ENCODE assay signal across 8 cellular contexts in genomic region chr5:56951946-56952691, GRCh38. TPM values are rescaled to one million over a fixed set of nuclear protein-coding genes. Genes with fewer than 3 reads are reported as not detected.
DNase-seq lines count a peak whose midpoint lies in the region; ATAC-seq and TF ChIP-seq lines count a peak whose summit lies in the region.

TSS of gene MIER3 (minus strand) at chr5:56952123. CDS start at chr5:56952102, 21 bp downstream.

- H3K27me3 ChIP-seq in HL-60 (ENCODE audit: insufficient read depth, poor library complexity, severe bottlenecking) = no peaks in the 10 kb centered on the region
- H3K27me3 ChIP-seq in Panc1 (ENCODE audit: control insufficient read depth, insufficient read depth, low read length) = peaks cover 12% of the 10 kb centered on the region; the same call in 1 of the 2 replicates

- H3K27me3 Mint-ChIP-seq in naive thymus-derived CD8-positive, alpha-beta T cell = peaks cover 0 to 23% (median 7%) of the 10 kb centered on the region in 5 donors

- in situ Hi-C loops in Panc1 (cut with HindIII; ENCODE audit: low pct_unique_long_range_greater_than_20kb, low sequenced_read_pairs) = no loop called here

- TF ChIP-seq CTCF in HL-60 (IDR thresholded peaks at IDR 0.05; ENCODE audit: insufficient read depth, low read length) (no peak), Panc1 (IDR thresholded peaks at IDR 0.05) (no peak)

- H3K27ac ChIP-seq in HL-60 (replicated peaks) (no peak within 1 kb of the TSS; the same call in 1 of the 2 replicates), Panc1 (ENCODE audit: low read length) (peak within 1 kb of the TSS; percentile 85)

- H3K4me3 Mint-ChIP-seq in naive thymus-derived CD8-positive, alpha-beta T cell = peak within 1 kb of the TSS; percentile 91 to 97 (median 95)

- H3K4me3 ChIP-seq in HL-60 (replicated peaks; ENCODE audit: insufficient read depth, low read length) = peak within 1 kb of the TSS; percentile 73
- peak within 1 kb of the TSS; percentile 82 to 84 for H3K4me3 ChIP-seq in Panc1 (ENCODE audit: low read depth in 2 of 2, low read length in 2 of 2)

- no peaks in the 10 kb centered on the region for H3K9me3 ChIP-seq in Panc1 (ENCODE audit: control insufficient read depth, insufficient read depth, low read depth, low read length)

- no peaks in the 10 kb centered on the region for H3K9me3 Mint-ChIP-seq in naive thymus-derived CD8-positive, alpha-beta T cell

- POLR2A ChIA-PET in Panc1 (lab: Charles Lee) = no interaction called here
- POLR2A ChIA-PET in naive thymus-derived CD8-positive, alpha-beta T cell (lab: Charles Lee) = no interaction called here

- peaks cover 0 to 11% (median 0%) of the 10 kb centered on the region in 3 donors for H3K36me3 Mint-ChIP-seq in naive thymus-derived CD8-positive, alpha-beta T cell

- ATAC-seq in GM19467 (IDR thresholded peaks at IDR 0.05; ENCODE audit: unreplicated experiment) (peak; percentile 89), Panc1 (peak; percentile 99)
- peak; percentile 90 to 92 for ATAC-seq in naive thymus-derived CD8-positive, alpha-beta T cell

- H3K36me3 ChIP-seq in Panc1 (ENCODE audit: control insufficient read depth, insufficient read depth, low read length) = peaks cover 9% of the 10 kb centered on the region

- intact Hi-C loops in Panc1 (cut with micrococcal nuclease; ENCODE audit: unreplicated experiment) = loop anchor here (10.0 kb wide), 1 partner anchor 133 kb away; no protein-coding TSS in a partner anchor

- peaks cover 10% of the 10 kb centered on the region for H3K4me1 ChIP-seq in Panc1 (ENCODE audit: control insufficient read depth, insufficient read depth, low read length)

- CTCF ChIA-PET in Panc1 (lab: Charles Lee) = interaction anchor here (0.7 kb wide), 1 partner anchor 227 kb away, joined by 3 read pairs; no protein-coding TSS in a partner anchor

- H3K27ac Mint-ChIP-seq in naive thymus-derived CD8-positive, alpha-beta T cell = peak within 1 kb of the TSS; percentile 78 to 94 (median 92)

- peaks cover 11 to 36% (median 23%) of the 10 kb centered on the region in 4 donors for H3K4me1 Mint-ChIP-seq in naive thymus-derived CD8-positive, alpha-beta T cell

- BruUV-seq in Panc1 (replicated peaks; lab: Mats Ljungman, UMichigan) = no TSS peak

- DNase-seq in COR-L47 (lab: John Stamatoyannopoulos, UW) (peak; percentile 67), HL-60 (ENCODE audit: low read depth in 1 of 2, low spot score in 1 of 2) (peak in 1 of 2 experiments; percentile 45), Panc1 (ENCODE audit: low read depth, low spot score) (no peak), fibroblast of gingiva (ENCODE audit: low read depth) (peak; percentile 74)
- DNase-seq in activated T-cell treated with anti-CD3 and anti-CD28 coated beads, Interleukin-2, amount 50 U/mL, for 48 hours = peak; percentile 78 to 87
- DNase-seq in naive thymus-derived CD8-positive, alpha-beta T cell = peak; percentile 68 to 86 (median 78)
- peak; percentile 63 to 74 (median 72) for DNase-seq in stimulated activated naive CD4-positive, alpha-beta T cell (lab: John Stamatoyannopoulos, UW)

RNA-seq across cellular contexts. Expression of gene MIER3, which starts in this region (rescaled TPM):
- total RNA-seq in Panc1 (2021; ENCODE audit: unreplicated experiment) = 29.7 TPM
- 6.6 TPM for polyA plus RNA-seq in Panc1 (2012; ENCODE audit: insufficient read length)
- 10 to 100 TPM; 34.3 to 37.1 TPM for total RNA-seq in naive thymus-derived CD8-positive, alpha-beta T cell
- 10 to 100 TPM in 1 of 3 donors, 1 to 10 TPM in 2; 3.8 to 10.3 (median 6.1) TPM for polyA plus RNA-seq in naive thymus-derived CD8-positive, alpha-beta T cell
